In genomic region chr6:8108759-8109539, GRCh38 we compare ENCODE assay signal across 26 cellular contexts. TPM values are rescaled to one million over a fixed set of nuclear protein-coding genes. Genes with fewer than 3 reads are reported as not detected.
DNase-seq lines count a peak whose midpoint lies in the region; ATAC-seq and TF ChIP-seq lines count a peak whose summit lies in the region.
"Had no signal": no experiment of that assay in that cellular context is flagged by ENCODE, and none has a peak within 500 bp of the region (broad histone marks: within the 10 kb centered on the region; RNA-seq: fewer than 3 reads in every experiment).

No MANE protein-coding gene starts in this region.

- H2AFZ ChIP-seq in fibroblast of lung (ENCODE audit: low read length), result no peak overlapping the region

- no peaks in the 10 kb centered on the region for H3K4me1 ChIP-seq in right atrium auricular region
- peaks cover 16% of the 10 kb centered on the region for H3K4me1 ChIP-seq in SJSA1 (replicated peaks)
- H3K4me1 ChIP-seq in fibroblast of lung (ENCODE audit: control insufficient read depth, extremely low read depth, insufficient read depth, low read length), result no peaks in the 10 kb centered on the region
- H3K4me1 ChIP-seq: body of pancreas, psoas muscle, SJCRH30 had no signal

- DNase-seq in left ventricle myocardium superior (no peak), right atrium auricular region (ENCODE audit: low spot score) (no peak), SJSA1 (ENCODE audit: low read depth in 1 of 2, low spot score in 2 of 2) (no peak), fibroblast of lung (ENCODE audit: low read depth in 2 of 2) (no peak), immature natural killer cell (no peak), NCI-H526 (lab: John Stamatoyannopoulos, UW) (no peak)
- DNase-seq: activated CD4-positive, CD25-positive, alpha-beta regulatory T cell; activated CD8-positive, alpha-beta memory T cell treated with anti-CD3 and anti-CD28 coated beads, Interleukin-2, amount 10 ng/mL, durations not matched to agents 7 days and 5 days; activated naive CD4-positive, alpha-beta T cell; activated T-cell treated with anti-CD3 and anti-CD28 coated beads, Interleukin-2, amount 50 U/mL, for 72 hours; body of pancreas; DMS79; GDM1; heart left ventricle; NCI-H1092 treated with DMSO at 0.1 percent for 48 hours; NCI-H187 treated with DMSO at 0.1 percent for 48 hours; NCI-H2171 treated with DMSO at 0.1 percent for 48 hours; NCI-H510A treated with DMSO at 0.1 percent for 48 hours; psoas muscle; T-helper 1 cell had no signal

- TF ChIP-seq CTCF in right atrium auricular region (IDR thresholded peaks at IDR 0.05) (no peak), fibroblast of lung (conservative IDR thresholded peaks at IDR 0.05 in 1 of 2, IDR thresholded peaks at IDR 0.05 in 1 of 2; ENCODE audit: low read depth in 1 of 2, low read length in 2 of 2) (no peak)

- H4K20me1 ChIP-seq in fibroblast of lung (ENCODE audit: control insufficient read depth, extremely low read depth, insufficient read depth, low read length), result no peaks in the 10 kb centered on the region

- H3K9me3 Mint-ChIP-seq in immature natural killer cell, result no peaks in the 10 kb centered on the region

- H3K4me3 Mint-ChIP-seq in immature natural killer cell, result no peak overlapping the region
- H3K4me3 Mint-ChIP-seq: activated CD8-positive, alpha-beta memory T cell treated with anti-CD3 and anti-CD28 coated beads, Interleukin-2, amount 10 ng/mL, durations not matched to agents 7 days and 5 days; activated T-cell treated with anti-CD3 and anti-CD28 coated beads, Interleukin-2, amount 50 U/mL, for 72 hours; memory B cell; stimulated activated naive CD8-positive, alpha-beta T cell treated with anti-CD3 and anti-CD28 coated beads, Interleukin-15, Interleukin-2, amounts not matched to agents 100 ng/mL and 50 ng/mL, for 24 hours had no signal

- H3K27ac ChIP-seq in right atrium auricular region (no peak overlapping the region), SJSA1 (peak overlapping the region; percentile 65), fibroblast of lung (ENCODE audit: insufficient read depth, low read length) (no peak overlapping the region)
- H3K27ac ChIP-seq: body of pancreas, heart left ventricle, psoas muscle, SJCRH30, thoracic aorta had no signal

- H3K9me3 ChIP-seq in right atrium auricular region (no peaks in the 10 kb centered on the region), SJSA1 (replicated peaks) (no peaks in the 10 kb centered on the region), fibroblast of lung (ENCODE audit: control insufficient read depth, insufficient read depth, low read depth, low read length) (no peaks in the 10 kb centered on the region)
- H3K9me3 ChIP-seq: body of pancreas, heart left ventricle, psoas muscle, SJCRH30, thoracic aorta had no signal

- H3K27me3 ChIP-seq in right atrium auricular region (no peaks in the 10 kb centered on the region), SJSA1 (replicated peaks) (0 out of 2 replicates have a peak, but pooled peaks cover 4% of the 10 kb centered on the region), fibroblast of lung (ENCODE audit: control insufficient read depth, insufficient read depth, low read length) (no peaks in the 10 kb centered on the region)
- H3K27me3 ChIP-seq: body of pancreas, SJCRH30 had no signal

- no peaks in the 10 kb centered on the region for H3K79me2 ChIP-seq in fibroblast of lung (ENCODE audit: control insufficient read depth, insufficient read depth, low read length)

- ATAC-seq in left ventricle myocardium superior (peak; percentile 19), HG03469 (IDR thresholded peaks at IDR 0.05; ENCODE audit: unreplicated experiment) (no peak), GM18498 (IDR thresholded peaks at IDR 0.05; ENCODE audit: unreplicated experiment) (no peak)
- ATAC-seq: activated CD8-positive, alpha-beta memory T cell treated with anti-CD3 and anti-CD28 coated beads, Interleukin-2, amount 10 ng/mL, durations not matched to agents 7 days and 5 days; activated T-cell treated with anti-CD3 and anti-CD28 coated beads, Interleukin-2, amount 50 U/mL, for 72 hours; body of pancreas; psoas muscle had no signal

- peak overlapping the region; percentile 5 for H3K4me2 ChIP-seq in fibroblast of lung (ENCODE audit: extremely low read depth, insufficient read depth, low read length)

- no peak overlapping the region for H3K27ac Mint-ChIP-seq in immature natural killer cell
- H3K27ac Mint-ChIP-seq: activated CD8-positive, alpha-beta memory T cell treated with anti-CD3 and anti-CD28 coated beads, Interleukin-2, amount 10 ng/mL, durations not matched to agents 7 days and 5 days; activated T-cell treated with anti-CD3 and anti-CD28 coated beads, Interleukin-2, amount 50 U/mL, for 72 hours; memory B cell; stimulated activated naive CD8-positive, alpha-beta T cell treated with anti-CD3 and anti-CD28 coated beads, Interleukin-15, Interleukin-2, amounts not matched to agents 100 ng/mL and 50 ng/mL, for 24 hours had no signal

- H3K9ac ChIP-seq in fibroblast of lung (ENCODE audit: insufficient read depth, low read length), result no peak overlapping the region

- no peaks in the 10 kb centered on the region for H3K36me3 ChIP-seq in right atrium auricular region
- no peaks in the 10 kb centered on the region for H3K36me3 ChIP-seq in SJSA1
- no peaks in the 10 kb centered on the region for H3K36me3 ChIP-seq in fibroblast of lung (ENCODE audit: control insufficient read depth, insufficient read depth, low read length)
- H3K36me3 ChIP-seq: heart left ventricle, SJCRH30, thoracic aorta had no signal

- intact Hi-C loops in left ventricle myocardium superior (cut with micrococcal nuclease), result no loop called here

- H3K4me3 ChIP-seq in right atrium auricular region, result no peak overlapping the region
- no peak overlapping the region for H3K4me3 ChIP-seq in SJSA1
- no peak overlapping the region for H3K4me3 ChIP-seq in fibroblast of lung (replicated peaks in 1 of 4; ENCODE audit: control extremely low read depth in 1 of 4, insufficient read depth in 1 of 4, low read depth in 3 of 4, low read length in 4 of 4)
- H3K4me3 ChIP-seq: body of pancreas, heart left ventricle, psoas muscle, SJCRH30, thoracic aorta had no signal

- H3K36me3 Mint-ChIP-seq in immature natural killer cell, result no peaks in the 10 kb centered on the region
- H3K36me3 Mint-ChIP-seq: activated CD8-positive, alpha-beta memory T cell treated with anti-CD3 and anti-CD28 coated beads, Interleukin-2, amount 10 ng/mL, durations not matched to agents 7 days and 5 days had no signal

- peaks cover 7 to 27% (median 13%) of the 10 kb centered on the region in 3 donors for H3K27me3 Mint-ChIP-seq in immature natural killer cell (ENCODE audit: low read depth in 3 of 3)

- no peaks in the 10 kb centered on the region for H3K4me1 Mint-ChIP-seq in immature natural killer cell
- H3K4me1 Mint-ChIP-seq: memory B cell had no signal

RNA-seq across cellular contexts. Expression of gene EEF1E1, which starts 6.6 kb away (rescaled TPM):
- total RNA-seq in left ventricle myocardium superior (11.0 TPM), right atrium auricular region (10 to 100 TPM; 12.6 to 20.6 TPM), fibroblast of lung (24.9 and 38.1 TPM in 2 replicates)
- total RNA-seq in SJSA1 (2014; rRNA removed; shearing (Covaris generic)), result 52.9 and 154 TPM in 2 replicates
- polyA plus RNA-seq in fibroblast of lung (50.7 and 64.3 TPM in 2 replicates), immature natural killer cell (10 to 100 TPM; 34.2 to 94.0 (median 40.7) TPM)
- polyA plus RNA-seq in fibroblast of lung (2012), result 39.0 and 47.1 TPM in 2 replicates
- 2.4 and 2.5 TPM in 2 replicates for polyA minus RNA-seq in fibroblast of lung (ENCODE audit: low replicate concordance)

RNA-seq across cellular contexts. Expression of gene BLOC1S5, which starts 44.8 kb away (rescaled TPM):
- total RNA-seq in left ventricle myocardium superior (10.3 TPM), right atrium auricular region (1 to 10 TPM; 7.3 to 7.8 TPM), fibroblast of lung (19.3 and 20.6 TPM in 2 replicates)
- 18.3 and 22.0 TPM in 2 replicates for total RNA-seq in SJSA1 (2014; rRNA removed; shearing (Covaris generic))
- polyA plus RNA-seq in fibroblast of lung (10.1 and 10.5 TPM in 2 replicates), immature natural killer cell (10 to 100 TPM; 23.6 to 42.9 (median 29.7) TPM)
- polyA plus RNA-seq in fibroblast of lung (2012), result 6.8 and 7.6 TPM in 2 replicates
- polyA minus RNA-seq in fibroblast of lung (ENCODE audit: low replicate concordance), result 0.39 and 0.74 TPM in 2 replicates
